In genomic region chr9:128106181-128106939, GRCh38 we compare ENCODE assay signal across 13 cellular contexts. TPM values are rescaled to one million over a fixed set of nuclear protein-coding genes. Genes with fewer than 3 reads are reported as not detected.
DNase-seq lines count a peak whose midpoint lies in the region; ATAC-seq and TF ChIP-seq lines count a peak whose summit lies in the region.
"Had no signal": no experiment of that assay in that cellular context is flagged by ENCODE, and none has a peak within 500 bp of the region (broad histone marks: within the 10 kb centered on the region; RNA-seq: fewer than 3 reads in every experiment).

No MANE protein-coding gene starts in this region.

- H3K4me1 Mint-ChIP-seq in Calu3 (ENCODE audit: low read depth, unreplicated experiment) = no peaks in the 10 kb centered on the region
- H3K4me1 Mint-ChIP-seq in naive thymus-derived CD8-positive, alpha-beta T cell = peaks cover 21 to 51% (median 33%) of the 10 kb centered on the region in 4 donors

- H3K27ac Mint-ChIP-seq in Calu3 (ENCODE audit: unreplicated experiment) = peak overlapping the region; percentile 23
- peak overlapping the region; percentile 62 to 90 (median 81) for H3K27ac Mint-ChIP-seq in naive thymus-derived CD8-positive, alpha-beta T cell
- H3K27ac Mint-ChIP-seq: activated CD8-positive, alpha-beta memory T cell treated with anti-CD3 and anti-CD28 coated beads, Interleukin-2, amount 10 ng/mL, durations not matched to agents 7 days and 5 days; activated naive CD4-positive, alpha-beta T cell treated with anti-CD3 and anti-CD28 coated beads, Interleukin-2, amount 50 U/mL, for 24 hours had no signal

- no peak for DNase-seq in Calu3
- DNase-seq in WERI-Rb-1 = no peak
- peak in 1 of 10 donors; percentile 50 for DNase-seq in naive thymus-derived CD8-positive, alpha-beta T cell
- no peak for DNase-seq in H4 (ENCODE audit: low spot score)
- DNase-seq: activated CD8-positive, alpha-beta memory T cell treated with anti-CD3 and anti-CD28 coated beads, Interleukin-2, amount 10 ng/mL, durations not matched to agents 7 days and 5 days; DMS 273 treated with DMSO at 0.1 percent for 48 hours; NCI-H1436; NCI-H446 treated with DMSO at 0.1 percent for 48 hours; upper lobe of right lung had no signal

- no peaks in the 10 kb centered on the region for H3K9me3 ChIP-seq in WERI-Rb-1 (ENCODE audit: severe bottlenecking)
- H3K9me3 ChIP-seq: upper lobe of right lung had no signal

- no peak overlapping the region for H3K4me3 ChIP-seq in WERI-Rb-1 (ENCODE audit: low read depth, low read length)
- H3K4me3 ChIP-seq: upper lobe of right lung had no signal

- no peaks in the 10 kb centered on the region for H3K9me3 Mint-ChIP-seq in Calu3 (ENCODE audit: low read depth, unreplicated experiment)
- no peaks in the 10 kb centered on the region for H3K9me3 Mint-ChIP-seq in naive thymus-derived CD8-positive, alpha-beta T cell
- H3K9me3 Mint-ChIP-seq: activated naive CD4-positive, alpha-beta T cell treated with anti-CD3 and anti-CD28 coated beads, Interleukin-2, amount 50 U/mL, for 24 hours had no signal

- no TSS peak for BruUV-seq in Calu3 (replicated peaks; lab: Mats Ljungman, UMichigan)

- POLR2A ChIA-PET in naive thymus-derived CD8-positive, alpha-beta T cell (lab: Charles Lee) = interaction anchor here (0.7 to 3.5 kb wide), 6 partner anchors 9 to 157 kb away, joined by 3 to 13 read pairs (median 4); partner anchors contain the start of genes NAIF1 and SLC25A25

- TF ChIP-seq CTCF in Calu3 (IDR thresholded peaks at IDR 0.05; ENCODE audit: unreplicated experiment) (no peak), WERI-Rb-1 (IDR thresholded peaks at IDR 0.05; ENCODE audit: low read depth, low read length) (peak; percentile 36; the same call in 1 of the 2 replicates)

- H3K4me3 Mint-ChIP-seq in Calu3 (ENCODE audit: low read depth, unreplicated experiment) = no peak overlapping the region
- H3K4me3 Mint-ChIP-seq in naive thymus-derived CD8-positive, alpha-beta T cell = peak overlapping the region in 7 of 10 donors; percentile 7 to 47 (median 36)
- H3K4me3 Mint-ChIP-seq: activated CD8-positive, alpha-beta memory T cell treated with anti-CD3 and anti-CD28 coated beads, Interleukin-2, amount 10 ng/mL, durations not matched to agents 7 days and 5 days; activated naive CD4-positive, alpha-beta T cell treated with anti-CD3 and anti-CD28 coated beads, Interleukin-2, amount 50 U/mL, for 24 hours had no signal

- peaks cover 76% of the 10 kb centered on the region for H3K36me3 ChIP-seq in WERI-Rb-1

- H3K36me3 Mint-ChIP-seq in Calu3 (ENCODE audit: insufficient read depth, unreplicated experiment) = peaks cover 77% of the 10 kb centered on the region
- H3K36me3 Mint-ChIP-seq in naive thymus-derived CD8-positive, alpha-beta T cell = peaks cover 0 to 79% (median 14%) of the 10 kb centered on the region in 3 donors

- intact Hi-C loops in Calu3 (cut with micrococcal nuclease; ENCODE audit: unreplicated experiment) = no loop called here

- no peaks in the 10 kb centered on the region for H3K27me3 Mint-ChIP-seq in Calu3 (ENCODE audit: unreplicated experiment)
- no peaks in the 10 kb centered on the region for H3K27me3 Mint-ChIP-seq in naive thymus-derived CD8-positive, alpha-beta T cell
- H3K27me3 Mint-ChIP-seq: activated CD8-positive, alpha-beta memory T cell treated with anti-CD3 and anti-CD28 coated beads, Interleukin-2, amount 10 ng/mL, durations not matched to agents 7 days and 5 days; activated naive CD4-positive, alpha-beta T cell treated with anti-CD3 and anti-CD28 coated beads, Interleukin-2, amount 50 U/mL, for 24 hours had no signal

- ATAC-seq in naive thymus-derived CD8-positive, alpha-beta T cell = peak; percentile 41 to 50
- ATAC-seq in GM19351 (IDR thresholded peaks at IDR 0.05; ENCODE audit: unreplicated experiment) (no peak), GM21515 (IDR thresholded peaks at IDR 0.05; ENCODE audit: unreplicated experiment) (no peak)
- ATAC-seq: activated CD8-positive, alpha-beta memory T cell treated with anti-CD3 and anti-CD28 coated beads, Interleukin-2, amount 10 ng/mL, durations not matched to agents 7 days and 5 days; upper lobe of right lung had no signal

- no peaks in the 10 kb centered on the region for H3K27me3 ChIP-seq in WERI-Rb-1 (ENCODE audit: insufficient read depth, low read depth, severe bottlenecking)
- H3K27me3 ChIP-seq: upper lobe of right lung had no signal

- CTCF ChIA-PET in Calu3 (lab: Charles Lee) = no interaction called here

- no peak overlapping the region for H3K27ac ChIP-seq in WERI-Rb-1
- H3K27ac ChIP-seq: upper lobe of right lung had no signal

RNA-seq across cellular contexts. Expression of gene PTGES2, which starts 21.2 kb away (rescaled TPM):
- 121 and 137 TPM in 2 replicates for total RNA-seq in Calu3 (2022)
- 10 to 100 TPM; 69.2 to 75.6 TPM for total RNA-seq in naive thymus-derived CD8-positive, alpha-beta T cell
- polyA plus RNA-seq in naive thymus-derived CD8-positive, alpha-beta T cell = 10 to 100 TPM; 28.9 to 49.8 (median 33.3) TPM
- 25.7 and 37.0 TPM in 2 replicates for total RNA-seq in H4 (2014; rRNA removed; shearing (Covaris generic))

RNA-seq across cellular contexts. Expression of gene SLC25A25, which starts 38.3 kb away (rescaled TPM):
- total RNA-seq in Calu3 (2022) = 19.5 and 22.1 TPM in 2 replicates
- total RNA-seq in naive thymus-derived CD8-positive, alpha-beta T cell = 10 to 100 TPM; 18.6 to 18.9 TPM
- polyA plus RNA-seq in naive thymus-derived CD8-positive, alpha-beta T cell = 10 to 100 TPM; 12.1 to 17.8 (median 13.8) TPM
- total RNA-seq in H4 (2014; rRNA removed; shearing (Covaris generic)) = 4.7 and 5.8 TPM in 2 replicates

RNA-seq across cellular contexts. Expression of gene NAIF1, which starts 39.2 kb away (rescaled TPM):
- 6.7 and 9.0 TPM in 2 replicates for total RNA-seq in Calu3 (2022)
- 10 to 100 TPM; 14.3 to 18.3 TPM for total RNA-seq in naive thymus-derived CD8-positive, alpha-beta T cell
- polyA plus RNA-seq in naive thymus-derived CD8-positive, alpha-beta T cell = 10 to 100 TPM; 10.1 to 13.3 (median 11.3) TPM
- 6.5 and 12.3 TPM in 2 replicates for total RNA-seq in H4 (2014; rRNA removed; shearing (Covaris generic))

RNA-seq across cellular contexts. Expression of gene LCN2, which starts 42.9 kb away (rescaled TPM):
- 2,733 and 4,208 TPM in 2 replicates for total RNA-seq in Calu3 (2022)
- total RNA-seq in naive thymus-derived CD8-positive, alpha-beta T cell = not detected
- polyA plus RNA-seq in naive thymus-derived CD8-positive, alpha-beta T cell = not detected
- total RNA-seq in H4 (2014; rRNA removed; shearing (Covaris generic)) = 0.19 TPM in 1 of 2 replicates, not detected in the other
- total RNA-seq: activated CD8-positive, alpha-beta memory T cell treated with anti-CD3 and anti-CD28 coated beads, Interleukin-2, amount 10 ng/mL, durations not matched to agents 7 days and 5 days; LHCN-M2 had no signal

RNA-seq across cellular contexts. Expression of gene BBLN, which starts 53.7 kb away (rescaled TPM):
- 77.6 and 82.3 TPM in 2 replicates for total RNA-seq in Calu3 (2022)
- total RNA-seq in naive thymus-derived CD8-positive, alpha-beta T cell = 10 to 100 TPM; 47.7 to 48.2 TPM
- 100 to 1,000 TPM; 116 to 122 (median 121) TPM for polyA plus RNA-seq in naive thymus-derived CD8-positive, alpha-beta T cell
- 137 and 245 TPM in 2 replicates for total RNA-seq in H4 (2014; rRNA removed; shearing (Covaris generic))

Comparison
In these comparisons a context has a peak if more than half of its experiments do, and no peak if none do; other contexts are left out.
1. ATAC-seq: peak in naive thymus-derived CD8-positive, alpha-beta T cell (2 of 2); none in GM19351 (single experiment) and GM21515 (single experiment).